22 cellular contexts compared by ENCODE assay signal in genomic region chr16:61042736-61043135, GRCh38.
DNase-seq lines count a peak whose midpoint lies in the region; ATAC-seq, FAIRE-seq and TF ChIP-seq lines count a peak whose summit lies in the region.
"Had no signal": no experiment of that assay in that cellular context is flagged by ENCODE, and none has a peak within 500 bp of the region (broad histone marks: within the 10 kb centered on the region; RNA-seq: fewer than 3 reads in every experiment).

No MANE protein-coding gene starts in this region.

- CTCF ChIA-PET in HepG2 (lab: Yijun Ruan, JAX; ENCODE audit: low intra/inter-chr PET ratio, low total read pairs): no interaction called here

- H3K4me2 ChIP-seq in HepG2 (ENCODE audit: low read depth, low read length): no peak overlapping the region

- WGBS in HepG2 (ENCODE audit: low lambda C conversion rate): 2% methylated on average over 3 of the region's 3 CpGs
- WGBS in right lobe of liver (ENCODE audit: insufficient coverage, low coverage, low lambda C conversion rate, missing lambda C conversion rate): 22% methylated on average over 3 of the region's 3 CpGs

- H3K4me3 ChIP-seq in HepG2 (replicated peaks in 1 of 3; ENCODE audit: insufficient read depth in 1 of 3, low read depth in 2 of 3, low read length in 3 of 3) (no peak overlapping the region), right lobe of liver (no peak overlapping the region)
- H3K4me3 ChIP-seq: vagina had no signal

- H3K4me1 ChIP-seq in HepG2 (ENCODE audit: insufficient read depth, low read length) (no peaks in the 10 kb centered on the region), right lobe of liver (no peaks in the 10 kb centered on the region)
- H3K4me1 ChIP-seq: vagina had no signal

- H3K79me2 ChIP-seq in HepG2 (ENCODE audit: insufficient read depth, low read length): no peaks in the 10 kb centered on the region

- H3K27me3 ChIP-seq in HepG2 (ENCODE audit: control insufficient read depth in 1 of 2, insufficient read depth in 2 of 2, low read length in 2 of 2) (no peaks in the 10 kb centered on the region), right lobe of liver (no peaks in the 10 kb centered on the region)
- H3K27me3 ChIP-seq: neutrophil, vagina had no signal

- H3K9me3 ChIP-seq in HepG2 (ENCODE audit: low read length): peaks cover 41% of the 10 kb centered on the region
- no peaks in the 10 kb centered on the region for H3K9me3 ChIP-seq in right lobe of liver
- H3K9me3 ChIP-seq: neutrophil, vagina had no signal

- H3K9ac ChIP-seq in HepG2 (ENCODE audit: insufficient read depth, low read depth, low read length): no peak overlapping the region

- TF ChIP-seq EP300 in HepG2 (IDR thresholded peaks at IDR 0.05; ENCODE audit: low read depth in 2 of 2, low read length in 2 of 2): no peak
- no peak for TF ChIP-seq EP300 in HepG2 (CRISPR knock-in tag; IDR thresholded peaks at IDR 0.05; ENCODE audit: borderline replicate concordance)

- TF ChIP-seq RAD21 in HepG2 (CRISPR knock-in tag; IDR thresholded peaks at IDR 0.05): no peak

- H2AFZ ChIP-seq in HepG2 (ENCODE audit: low read length): no peak overlapping the region

- intact Hi-C loops in HepG2 (cut with micrococcal nuclease; ENCODE audit: unreplicated experiment): no loop called here
- intact Hi-C loops in right lobe of liver (cut with DNase I): no loop called here

- no peak for TF ChIP-seq CTCF in HepG2 (CRISPR knock-in tag; IDR thresholded peaks at IDR 0.05)
- no peak for TF ChIP-seq CTCF in right lobe of liver (IDR thresholded peaks at IDR 0.05)

- H3K27ac ChIP-seq in HepG2 (ENCODE audit: extremely low read length, insufficient read depth, low read length) (no peak overlapping the region), right lobe of liver (no peak overlapping the region)
- H3K27ac ChIP-seq: neutrophil, vagina had no signal

- no peak for DNase-seq in HepG2 (ENCODE audit: low spot score)
- DNase-seq in right lobe of liver: no peak
- DNase-seq in RPMI8226: peak; percentile 18
- peak; percentile 2 for DNase-seq in iPS DF 4.7 (ENCODE audit: extremely low read depth, low spot score)
- DNase-seq in SKM-1 (lab: John Stamatoyannopoulos, UW; ENCODE audit: unreplicated experiment): no peak
- DNase-seq in DMS114 treated with DMSO at 0.1 percent for 48 hours (lab: John Stamatoyannopoulos, UW; ENCODE audit: unreplicated experiment): no peak
- no peak for DNase-seq in NOMO-1 (lab: John Stamatoyannopoulos, UW; ENCODE audit: unreplicated experiment in 2 of 2)
- DNase-seq: activated CD4-positive, alpha-beta T cell treated with anti-CD3 and anti-CD28 coated beads for 4 hours; activated CD8-positive, alpha-beta memory T cell treated with anti-CD3 and anti-CD28 coated beads, Interleukin-2, amount 10 ng/mL, durations not matched to agents 7 days and 5 days; erythroblast; foreskin melanocyte; hypothalamus; Karpas-422; NCI-H187; NCI-H748 treated with DMSO at 0.1 percent for 48 hours; substantia nigra; SW 1271 had no signal

- no peak for TF ChIP-seq POLR2A in HepG2 (IDR thresholded peaks at IDR 0.05; ENCODE audit: insufficient read depth in 1 of 2, low read depth in 2 of 2, low read length in 2 of 2)
- TF ChIP-seq POLR2A in right lobe of liver (IDR thresholded peaks at IDR 0.05): no peak

- H3K36me3 ChIP-seq in HepG2 (replicated peaks in 1 of 2; ENCODE audit: control insufficient read depth in 1 of 2, insufficient read depth in 2 of 2, low read length in 2 of 2) (no peaks in the 10 kb centered on the region), right lobe of liver (no peaks in the 10 kb centered on the region)
- H3K36me3 ChIP-seq: neutrophil, vagina had no signal

- ATAC-seq in HepG2 (no peak), right lobe of liver (no peak), GM19324 (IDR thresholded peaks at IDR 0.05; ENCODE audit: low FRiP score, unreplicated experiment) (no peak)
- ATAC-seq: activated CD8-positive, alpha-beta memory T cell treated with anti-CD3 and anti-CD28 coated beads, Interleukin-2, amount 10 ng/mL, durations not matched to agents 7 days and 5 days had no signal

- H4K20me1 ChIP-seq in HepG2 (ENCODE audit: insufficient read depth, low read length): no peaks in the 10 kb centered on the region

- FAIRE-seq in HepG2 (lab: Jason Lieb, UNC): no peak
- FAIRE-seq: GM12892, RCC 7860 had no signal

- in situ Hi-C loops in HepG2 (cut with HindIII; ENCODE audit: extremely low pct_ligation_motif_present, low pct_unique_long_range_greater_than_20kb): no loop called here

- POLR2A ChIA-PET in HepG2 (lab: Yijun Ruan, JAX): no interaction called here

- no TSS peak for BruUV-seq in HepG2 (replicated peaks; lab: Mats Ljungman, UMichigan)

TF ChIP-seq in HepG2, 621 proteins besides CTCF, POLR2A, EP300 and RAD21:
- TF ChIP-seq REST (IDR thresholded peaks at IDR 0.05; ENCODE audit: borderline replicate concordance in 1 of 2, low read depth in 1 of 2, low read length in 2 of 2) (peak; percentile 37 to 90), MED1 (CRISPR knock-in tag; IDR thresholded peaks at IDR 0.05) (no peak), ZNF354B (CRISPR knock-in tag; IDR thresholded peaks at IDR 0.05) (no peak), MIER2 (CRISPR knock-in tag; IDR thresholded peaks at IDR 0.05) (peak; percentile 54; the same call in 1 of the 2 replicates), EED (CRISPR knock-in tag; IDR thresholded peaks at IDR 0.05) (no peak)

Comparison
In these comparisons a context has a peak if more than half of its experiments do, and no peak if none do; other contexts are left out.
1. DNase-seq: peak in RPMI8226 (single experiment) and iPS DF 4.7 (single experiment); none in HepG2 (single experiment), right lobe of liver (0 of 3), SKM-1 (single experiment), DMS114 treated with DMSO at 0.1 percent for 48 hours (single experiment) and NOMO-1 (0 of 2).